ENCODE assay signal across 8 cellular contexts in genomic region chr3:42014443-42014945, GRCh38. TPM values are rescaled to one million over a fixed set of nuclear protein-coding genes. Genes with fewer than 3 reads are reported as not detected.
DNase-seq lines count a peak whose midpoint lies in the region; ATAC-seq and TF ChIP-seq lines count a peak whose summit lies in the region.

No MANE protein-coding gene starts in this region.

- DNase-seq in AML-193 (lab: John Stamatoyannopoulos, UW) (peak; percentile 38 to 47), T-helper 17 cell (no peak), fibroblast of mammary gland (ENCODE audit: low read depth) (peak; percentile 26), HK-2 (ENCODE audit: unreplicated experiment) (no peak)

- H3K4me1 ChIP-seq in neuron (ENCODE audit: insufficient read depth, low read length): peaks cover 26% of the 10 kb centered on the region

- no peaks in the 10 kb centered on the region for H3K36me3 Mint-ChIP-seq in T-helper 17 cell (ENCODE audit: low read depth)

- H3K36me3 ChIP-seq in neuron (ENCODE audit: insufficient read depth, low read length): no peaks in the 10 kb centered on the region

- no peak overlapping the region for H2AFZ ChIP-seq in neuron (ENCODE audit: low read depth, low read length)

- no peaks in the 10 kb centered on the region for H3K27me3 Mint-ChIP-seq in T-helper 17 cell

- H3K4me3 ChIP-seq in fibroblast of mammary gland (ENCODE audit: control insufficient read depth, low read depth, low read length) (peak overlapping the region; percentile 78), neuron (ENCODE audit: low read length) (peak overlapping the region; percentile 80)

- ATAC-seq in GM18868 (IDR thresholded peaks at IDR 0.05; ENCODE audit: unreplicated experiment) (peak; percentile 16), T-helper 17 cell (no peak), HG02970 (IDR thresholded peaks at IDR 0.05; ENCODE audit: low FRiP score, unreplicated experiment) (no peak), HG03342 (IDR thresholded peaks at IDR 0.05; ENCODE audit: unreplicated experiment) (no peak)

- peak overlapping the region; percentile 86 for H3K27ac Mint-ChIP-seq in T-helper 17 cell

- no peaks in the 10 kb centered on the region for H3K27me3 ChIP-seq in neuron (ENCODE audit: insufficient read depth, low read length)

- H3K4me3 Mint-ChIP-seq in T-helper 17 cell: peak overlapping the region; percentile 93

- H3K4me1 Mint-ChIP-seq in T-helper 17 cell: peaks cover 38% of the 10 kb centered on the region

- TF ChIP-seq CTCF in fibroblast of mammary gland (conservative IDR thresholded peaks at IDR 0.05; ENCODE audit: control insufficient read depth, insufficient read depth, low read depth, low read length): no peak

- H3K9me3 ChIP-seq in T-helper 17 cell (ENCODE audit: control insufficient read depth, low read length, poor library complexity, severe bottlenecking) (no peaks in the 10 kb centered on the region), neuron (ENCODE audit: low read length) (no peaks in the 10 kb centered on the region)

RNA-seq across cellular contexts. Expression of gene ULK4, which starts 52.6 kb away (rescaled TPM):
- 10 to 100 TPM; 30.5 to 31.5 TPM for total RNA-seq in T-helper 17 cell

Comparison
In these comparisons a context has a peak if more than half of its experiments do, and no peak if none do; other contexts are left out.
1. DNase-seq: peak in AML-193 (2 of 2) and fibroblast of mammary gland (single experiment); none in T-helper 17 cell (0 of 3) and HK-2 (single experiment).